ENCODE assay signal across 22 cellular contexts in genomic region chr2:216858312-216858711, GRCh38. TPM values are rescaled to one million over a fixed set of nuclear protein-coding genes. Genes with fewer than 3 reads are reported as not detected.
A peak's percentile ranks its signal among the peaks of the same experiment; 100 is the strongest.
DNase-seq lines count a peak whose midpoint lies in the region; ATAC-seq and TF ChIP-seq lines count a peak whose summit lies in the region.
"Had no signal": no experiment of that assay in that cellular context is flagged by ENCODE, and none has a peak within 500 bp of the region (broad histone marks: within the 10 kb centered on the region; RNA-seq: fewer than 3 reads in every experiment).

No MANE protein-coding gene starts in this region.

- H3K27me3 ChIP-seq in thyroid gland: no peaks in the 10 kb centered on the region
- H3K27me3 ChIP-seq: neutrophil, suprapubic skin had no signal

- no peaks in the 10 kb centered on the region for H3K9me3 ChIP-seq in thyroid gland
- H3K9me3 ChIP-seq: neutrophil, suprapubic skin had no signal

- 72 to 74% methylated on average over 3 of the region's 3 CpGs for WGBS in thyroid gland, 2 donors

- H3K4me1 Mint-ChIP-seq in glutamatergic neuron (ENCODE audit: low read depth, unreplicated experiment): peaks cover 11% of the 10 kb centered on the region

- H3K27me3 Mint-ChIP-seq in glutamatergic neuron (ENCODE audit: unreplicated experiment): no peaks in the 10 kb centered on the region

- H3K4me1 ChIP-seq in thyroid gland: peaks cover 9 to 21% of the 10 kb centered on the region in 2 donors

- peak; percentile 17 to 19 for DNase-seq in stimulated activated CD4-positive, alpha-beta T cell treated with anti-CD3 and anti-CD28 coated beads, Interleukin-15, amount 100 ng/mL, for 48 hours (ENCODE audit: low read depth in 2 of 2)
- no peak for DNase-seq in stimulated activated CD4-positive, alpha-beta T cell treated with anti-CD3 and anti-CD28 coated beads, Interleukin-4, amount 100 ng/mL, for 1 hour
- peak; percentile 32 to 35 for DNase-seq in activated T-cell treated with anti-CD3 and anti-CD28 coated beads, Interleukin-2, amount 50 U/mL, for 48 hours
- peak; percentile 58 for DNase-seq in kidney tubule cell (ENCODE audit: low spot score)
- DNase-seq in thyroid gland: no peak
- DNase-seq in glutamatergic neuron: no peak
- DNase-seq: activated CD8-positive, alpha-beta memory T cell treated with anti-CD3 and anti-CD28 coated beads, Interleukin-2, amount 50 U/mL, for 48 hours; COR-L47; endodermal cell; GDM1; hypothalamus; NCI-H2029; NCI-H510A; right cardiac atrium; stimulated activated CD4-positive, alpha-beta T cell treated with anti-CD3 and anti-CD28 coated beads, Interleukin-1b, Interleukin-23, amount 100 ng/mL, for 48 hours; SW 1271 had no signal

- intact Hi-C loops in thyroid gland (cut with DNase I): no loop called here

- H3K27ac ChIP-seq in thyroid gland: no peak overlapping the region
- H3K27ac ChIP-seq: neutrophil, suprapubic skin, VCaP had no signal

- no peak for ATAC-seq in GM18868 (IDR thresholded peaks at IDR 0.05; ENCODE audit: unreplicated experiment)
- ATAC-seq: right cardiac atrium had no signal

- no peaks in the 10 kb centered on the region for H3K36me3 ChIP-seq in thyroid gland
- H3K36me3 ChIP-seq: neutrophil, suprapubic skin had no signal

- H3K27ac Mint-ChIP-seq in glutamatergic neuron (ENCODE audit: unreplicated experiment): no peak overlapping the region
- H3K27ac Mint-ChIP-seq: endodermal cell, mesothelial cell of epicardium had no signal

- no peaks in the 10 kb centered on the region for H3K36me3 Mint-ChIP-seq in glutamatergic neuron (ENCODE audit: unreplicated experiment)
- H3K36me3 Mint-ChIP-seq: mesothelial cell of epicardium had no signal

- H3K4me3 ChIP-seq in thyroid gland (replicated peaks in 1 of 3): no peak overlapping the region
- H3K4me3 ChIP-seq: suprapubic skin had no signal

- H3K9me3 Mint-ChIP-seq in glutamatergic neuron (ENCODE audit: unreplicated experiment): peaks cover 4% of the 10 kb centered on the region
- H3K9me3 Mint-ChIP-seq: endodermal cell, mesothelial cell of epicardium had no signal

- TF ChIP-seq CTCF in thyroid gland (IDR thresholded peaks at IDR 0.05): no peak
- TF ChIP-seq CTCF in glutamatergic neuron (IDR thresholded peaks at IDR 0.05; ENCODE audit: partially characterized antibody, unreplicated experiment): no peak

- H3K4me3 Mint-ChIP-seq in glutamatergic neuron (ENCODE audit: unreplicated experiment): no peak overlapping the region
- H3K4me3 Mint-ChIP-seq: endodermal cell, mesothelial cell of epicardium had no signal

- TF ChIP-seq POLR2A in thyroid gland (IDR thresholded peaks at IDR 0.05): no peak

RNA-seq across cellular contexts. Expression of gene TNP1, which starts 1.6 kb away (rescaled TPM):
- 10 to 100 TPM in 1 of 4 donors, 1 to 10 TPM in 1, not detected in 2; 7.1 to 79.1 TPM for total RNA-seq in thyroid gland
- not detected for total RNA-seq in glutamatergic neuron (ENCODE audit: unreplicated experiment)
- total RNA-seq: cerebellum, endodermal cell, mesothelial cell of epicardium, right cardiac atrium, suprapubic skin had no signal

Comparison
In these comparisons a context has a peak if more than half of its experiments do, and no peak if none do; other contexts are left out.
1. DNase-seq: peak in stimulated activated CD4-positive, alpha-beta T cell treated with anti-CD3 and anti-CD28 coated beads, Interleukin-15, amount 100 ng/mL, for 48 hours (2 of 2), activated T-cell treated with anti-CD3 and anti-CD28 coated beads, Interleukin-2, amount 50 U/mL, for 48 hours (2 of 2) and kidney tubule cell (single experiment); none in stimulated activated CD4-positive, alpha-beta T cell treated with anti-CD3 and anti-CD28 coated beads, Interleukin-4, amount 100 ng/mL, for 1 hour (single experiment), thyroid gland (0 of 2) and glutamatergic neuron (single experiment).